Comparison of ENCODE assay signal across 11 cellular contexts in genomic region chr6:42202131-42202915, GRCh38. TPM values are rescaled to one million over a fixed set of nuclear protein-coding genes. Genes with fewer than 3 reads are reported as not detected.
DNase-seq lines count a peak whose midpoint lies in the region; ATAC-seq, FAIRE-seq and TF ChIP-seq lines count a peak whose summit lies in the region.
"Not testable (repeated sequence)": the region's sequence is repeated elsewhere in the genome, so short reads cannot be mapped to it uniquely, and the experiment has no call there.
"Had no signal": no experiment of that assay in that cellular context is flagged by ENCODE, and none has a peak within 500 bp of the region (broad histone marks: within the 10 kb centered on the region; RNA-seq: fewer than 3 reads in every experiment).

No MANE protein-coding gene starts in this region.

- FAIRE-seq in A549 (lab: Jason Lieb, UNC) = not testable (repeated sequence)
- FAIRE-seq in endothelial cell of umbilical vein (lab: Jason Lieb, UNC) = peak; percentile 4

- H3K27me3 ChIP-seq in GM23338 (ENCODE audit: insufficient read depth); endothelial cell of umbilical vein (ENCODE audit: control insufficient read depth in 2 of 2, insufficient read depth in 2 of 2, low read length in 2 of 2): not testable (repeated sequence)

- not testable (repeated sequence) for DNase-seq in A549 (ENCODE audit: low read depth in 1 of 2, low spot score in 1 of 2); GM23338 (ENCODE audit: low spot score); endothelial cell of umbilical vein (ENCODE audit: low read depth, low spot score)
- peak; percentile 49 for DNase-seq in NCI-H82 treated with DMSO at 0.1 percent for 48 hours (lab: John Stamatoyannopoulos, UW; ENCODE audit: unreplicated experiment)
- DNase-seq in activated CD8-positive, alpha-beta memory T cell treated with anti-CD3 and anti-CD28 coated beads, Interleukin-2, amount 10 ng/mL, durations not matched to agents 7 days and 5 days = peak; percentile 36
- DNase-seq in posterior vena cava (ENCODE audit: low spot score) = peak; percentile 5

- H3K4me2 ChIP-seq in A549; GM23338; endothelial cell of umbilical vein (ENCODE audit: insufficient read depth, low read length): not testable (repeated sequence)

- CTCF ChIA-PET in A549 (lab: Yijun Ruan, JAX) = interaction anchor here (1.2 to 5.8 kb wide), 3 partner anchors 12 to 13 kb away, joined by 3 to 31 read pairs (median 4); no protein-coding TSS in a partner anchor
- CTCF ChIA-PET in activated CD8-positive, alpha-beta memory T cell treated with anti-CD3 and anti-CD28 coated beads, Interleukin-2, amount 10 ng/mL, durations not matched to agents 7 days and 5 days (lab: Charles Lee) = interaction anchor here (1.2 to 2.0 kb wide), 2 partner anchors 12 to 345 kb away, joined by 4 to 8 read pairs; no protein-coding TSS in a partner anchor
- CTCF ChIA-PET in endothelial cell of umbilical vein (lab: Charles Lee) = interaction anchor here (1.9 to 4.7 kb wide), 2 partner anchors 12 to 345 kb away, joined by 6 to 22 read pairs; no protein-coding TSS in a partner anchor

- H3K36me3 ChIP-seq in GM23338 (ENCODE audit: insufficient read depth); endothelial cell of umbilical vein (ENCODE audit: control insufficient read depth in 2 of 2, extremely low read depth in 1 of 2, insufficient read depth in 2 of 2, low read length in 2 of 2): not testable (repeated sequence)

- not testable (repeated sequence) for BruUV-seq in endothelial cell of umbilical vein (replicated peaks; lab: Mats Ljungman, UMichigan)

- H3K9me3 Mint-ChIP-seq in GM23338; activated CD8-positive, alpha-beta memory T cell treated with anti-CD3 and anti-CD28 coated beads, Interleukin-2, amount 10 ng/mL, durations not matched to agents 7 days and 5 days (ENCODE audit: low read depth): not testable (repeated sequence)

- peaks cover 78% of the 10 kb centered on the region for H3K4me1 ChIP-seq in A549
- not testable (repeated sequence) for H3K4me1 ChIP-seq in GM23338 (ENCODE audit: insufficient read depth); endothelial cell of umbilical vein (ENCODE audit: control insufficient read depth, extremely low read depth, insufficient read depth, low read length)

- not testable (repeated sequence) for H3K79me2 ChIP-seq in GM23338 (replicated peaks; ENCODE audit: insufficient read depth); endothelial cell of umbilical vein (ENCODE audit: control insufficient read depth, insufficient read depth, low read length)

- 87% methylated on average over 13 of the region's 13 CpGs for WGBS in A549 (ENCODE audit: missing lambda C conversion rate)

- H3K27me3 Mint-ChIP-seq in GM23338 (ENCODE audit: insufficient read depth, low read depth, poor library complexity); activated CD8-positive, alpha-beta memory T cell treated with anti-CD3 and anti-CD28 coated beads, Interleukin-2, amount 10 ng/mL, durations not matched to agents 7 days and 5 days: not testable (repeated sequence)

- POLR2A ChIA-PET in A549 (lab: Yijun Ruan, JAX) = interaction anchor here (1.0 kb wide), 1 partner anchor 9 kb away, joined by 3 read pairs; no protein-coding TSS in a partner anchor
- POLR2A ChIA-PET in endothelial cell of umbilical vein (lab: Charles Lee) = not testable (repeated sequence)

- not testable (repeated sequence) for H3K4me3 Mint-ChIP-seq in GM23338; activated CD8-positive, alpha-beta memory T cell treated with anti-CD3 and anti-CD28 coated beads, Interleukin-2, amount 10 ng/mL, durations not matched to agents 7 days and 5 days

- H3F3A ChIP-seq in GM23338 (replicated peaks; ENCODE audit: low read depth) = not testable (repeated sequence)

- not testable (repeated sequence) for H3K4me3 ChIP-seq in A549; GM23338; endothelial cell of umbilical vein (replicated peaks in 1 of 3; ENCODE audit: insufficient read depth in 1 of 3, low read depth in 1 of 3, low read length in 3 of 3)

- intact Hi-C loops in endothelial cell of umbilical vein (cut with micrococcal nuclease); posterior vena cava (cut with DNase I): not testable (repeated sequence)

- not testable (repeated sequence) for H3K9me3 ChIP-seq in A549; endothelial cell of umbilical vein (replicated peaks; ENCODE audit: control insufficient read depth, insufficient read depth, low read length)

- H3K9ac ChIP-seq in endothelial cell of umbilical vein (replicated peaks; ENCODE audit: extremely low read depth, insufficient read depth, low read length) = not testable (repeated sequence)

- not testable (repeated sequence) for H3K4me1 Mint-ChIP-seq in GM23338; activated CD8-positive, alpha-beta memory T cell treated with anti-CD3 and anti-CD28 coated beads, Interleukin-2, amount 10 ng/mL, durations not matched to agents 7 days and 5 days

- peaks cover 20% of the 10 kb centered on the region; the same call in 2 of the 3 replicates for H3K36me3 Mint-ChIP-seq in GM23338 (ENCODE audit: low read depth)
- H3K36me3 Mint-ChIP-seq in activated CD8-positive, alpha-beta memory T cell treated with anti-CD3 and anti-CD28 coated beads, Interleukin-2, amount 10 ng/mL, durations not matched to agents 7 days and 5 days = peaks cover 32% of the 10 kb centered on the region

- ATAC-seq in A549; GM23338; SK-N-SH treated with all-trans-retinoic acid at 6 μM for 48 hours; activated CD8-positive, alpha-beta memory T cell treated with anti-CD3 and anti-CD28 coated beads, Interleukin-2, amount 10 ng/mL, durations not matched to agents 7 days and 5 days: not testable (repeated sequence)

- not testable (repeated sequence) for TF ChIP-seq RAD21 in A549 (conservative IDR thresholded peaks at IDR 0.05 in 1 of 2, IDR thresholded peaks at IDR 0.05 in 1 of 2)

- not testable (repeated sequence) for H3K9me2 ChIP-seq in GM23338 (ENCODE audit: insufficient read depth)

- TF ChIP-seq POLR2A in A549 (IDR thresholded peaks at IDR 0.05; ENCODE audit: low read length); endothelial cell of umbilical vein (IDR thresholded peaks at IDR 0.05; ENCODE audit: low read depth, low read length): not testable (repeated sequence)

- H3K27ac ChIP-seq in A549 = peak overlapping the region; percentile 74 to 86
- H3K27ac ChIP-seq in GM23338 (ENCODE audit: low read depth) = 0 out of 2 replicates have a peak overlapping the region, but pooled peaks have one; percentile 9
- H3K27ac ChIP-seq in endothelial cell of umbilical vein (ENCODE audit: insufficient read depth, low read depth, low read length) = not testable (repeated sequence)

- H4K20me1 ChIP-seq in GM23338 (replicated peaks; ENCODE audit: insufficient read depth); endothelial cell of umbilical vein (replicated peaks; ENCODE audit: control insufficient read depth, extremely low read depth, insufficient read depth, low read length): not testable (repeated sequence)

- not testable (repeated sequence) for H3K9me1 ChIP-seq in endothelial cell of umbilical vein (replicated peaks; ENCODE audit: control insufficient read depth, extremely low read depth, insufficient read depth, low read length)

- H3K27ac Mint-ChIP-seq in GM23338 = peak overlapping the region; percentile 27; the same call in 1 of the 2 replicates
- H3K27ac Mint-ChIP-seq in activated CD8-positive, alpha-beta memory T cell treated with anti-CD3 and anti-CD28 coated beads, Interleukin-2, amount 10 ng/mL, durations not matched to agents 7 days and 5 days = not testable (repeated sequence)

- H2AFZ ChIP-seq in GM23338; endothelial cell of umbilical vein (ENCODE audit: low read depth, low read length): not testable (repeated sequence)

- TF ChIP-seq CTCF in A549 (IDR thresholded peaks at IDR 0.05); GM23338 (conservative IDR thresholded peaks at IDR 0.05; ENCODE audit: low read depth in 2 of 2); endothelial cell of umbilical vein (IDR thresholded peaks at IDR 0.05; ENCODE audit: extremely low read depth in 1 of 2, insufficient read depth in 1 of 2, low read depth in 1 of 2, low read length in 2 of 2): not testable (repeated sequence)

- dilution Hi-C loops in endothelial cell of umbilical vein (cut with MboI; ENCODE audit: extremely low pct_ligation_motif_present, low sequenced_read_pairs) = not testable (repeated sequence)

- TF ChIP-seq EP300 in A549 (IDR thresholded peaks at IDR 0.05) = not testable (repeated sequence)

RNA-seq across cellular contexts. Expression of gene GUCA1B, which starts 7.6 kb away (rescaled TPM):
- polyA plus RNA-seq in A549 (2011; rRNA removed) (0.62 and 0.82 TPM in 2 replicates), A549 (2017; fragmentation: RNase III; extraction: RNeasy Plus Mini Kit Qiagen cat#74134 plus additional on column Dnase treatment) (0.90 to 1.0 TPM (median 0.98 TPM) in 3 replicates), GM23338 (2016; fragmentation: Nextera tagmentation; extraction: Ambion mirVana) (not detected in 2 replicates), endothelial cell of umbilical vein (0.19 TPM in 1 of 2 replicates, not detected in the other)
- polyA plus RNA-seq in A549 (2012; cell fraction: cytosol; rRNA removed) = 0.41 and 0.45 TPM in 2 replicates
- 1.1 and 2.3 TPM in 2 replicates for polyA plus RNA-seq in A549 (2012; cell fraction: nucleus; rRNA removed)
- 0.54 and 0.74 TPM in 2 replicates for polyA minus RNA-seq in A549 (2011; rRNA and poly(A)+ RNA removed)
- total RNA-seq in GM23338 (2014; rRNA removed; shearing (Covaris generic)) = 0.56 TPM in 1 of 2 replicates, not detected in the other
- 1 to 10 TPM in 1 of 2 experiments, under 1 TPM in 1; 0.94 to 1.8 TPM for total RNA-seq in activated CD8-positive, alpha-beta memory T cell treated with anti-CD3 and anti-CD28 coated beads, Interleukin-2, amount 10 ng/mL, durations not matched to agents 7 days and 5 days
- total RNA-seq in endothelial cell of umbilical vein (0.60 and 1.1 TPM in 2 replicates), posterior vena cava (1 to 10 TPM in 1 of 2 donors, under 1 TPM in 1; 0.74 to 1.8 TPM)
- polyA plus RNA-seq in endothelial cell of umbilical vein (2011; cell fraction: cytosol; rRNA removed) = 0.24 and 0.31 TPM in 2 replicates
- polyA plus RNA-seq in endothelial cell of umbilical vein (2011; cell fraction: nucleus; rRNA removed) = 0.42 and 0.46 TPM in 2 replicates
- 0.38 TPM in 1 of 2 replicates, not detected in the other for polyA plus RNA-seq in endothelial cell of umbilical vein (2012)
- polyA minus RNA-seq in endothelial cell of umbilical vein = 0.17 TPM in 1 of 2 replicates, not detected in the other
- not detected for polyA minus RNA-seq in endothelial cell of umbilical vein (2011; cell fraction: cytosol; rRNA and poly(A)+ RNA removed)
- not detected in 2 replicates for polyA minus RNA-seq in endothelial cell of umbilical vein (2011; cell fraction: nucleus; rRNA and poly(A)+ RNA removed)
- total RNA-seq: A172, HT1080 had no signal

RNA-seq across cellular contexts. Expression of gene MRPS10, which starts 15.3 kb away (rescaled TPM):
- 41.7 and 60.7 TPM in 2 replicates for polyA plus RNA-seq in A549 (2011; rRNA removed)
- polyA plus RNA-seq in A549 (2012; cell fraction: cytosol; rRNA removed) = 17.3 and 18.9 TPM in 2 replicates
- 3.7 and 5.0 TPM in 2 replicates for polyA plus RNA-seq in A549 (2012; cell fraction: nucleus; rRNA removed)
- polyA plus RNA-seq in A549 (2017; fragmentation: RNase III; extraction: RNeasy Plus Mini Kit Qiagen cat#74134 plus additional on column Dnase treatment) = 31.4 to 33.9 TPM (median 31.5 TPM) in 3 replicates
- polyA minus RNA-seq in A549 (2011; rRNA and poly(A)+ RNA removed) = 8.0 and 8.4 TPM in 2 replicates
- total RNA-seq in GM23338 (2014; rRNA removed; shearing (Covaris generic)) = 42.7 and 49.3 TPM in 2 replicates
- polyA plus RNA-seq in GM23338 (2016; fragmentation: Nextera tagmentation; extraction: Ambion mirVana) = 33.7 and 36.2 TPM in 2 replicates
- total RNA-seq in activated CD8-positive, alpha-beta memory T cell treated with anti-CD3 and anti-CD28 coated beads, Interleukin-2, amount 10 ng/mL, durations not matched to agents 7 days and 5 days = 10 to 100 TPM; 28.8 to 36.5 TPM
- total RNA-seq in endothelial cell of umbilical vein = 35.3 and 37.7 TPM in 2 replicates
- polyA plus RNA-seq in endothelial cell of umbilical vein = 16.8 and 23.2 TPM in 2 replicates
- polyA plus RNA-seq in endothelial cell of umbilical vein (2011; cell fraction: cytosol; rRNA removed) = 30.2 and 31.3 TPM in 2 replicates
- polyA plus RNA-seq in endothelial cell of umbilical vein (2011; cell fraction: nucleus; rRNA removed) = 9.7 and 13.6 TPM in 2 replicates
- polyA plus RNA-seq in endothelial cell of umbilical vein (2012) = 31.6 and 44.8 TPM in 2 replicates
- 11.6 and 16.6 TPM in 2 replicates for polyA minus RNA-seq in endothelial cell of umbilical vein
- polyA minus RNA-seq in endothelial cell of umbilical vein (2011; cell fraction: cytosol; rRNA and poly(A)+ RNA removed) = 15.0 TPM
- 9.0 and 13.8 TPM in 2 replicates for polyA minus RNA-seq in endothelial cell of umbilical vein (2011; cell fraction: nucleus; rRNA and poly(A)+ RNA removed)
- 10 to 100 TPM; 22.5 to 26.8 TPM for total RNA-seq in posterior vena cava

RNA-seq across cellular contexts. Expression of gene GUCA1A, which starts 29.2 kb away (rescaled TPM):
- polyA plus RNA-seq in A549 (2011; rRNA removed) = not detected in 2 replicates
- not detected in 2 replicates for polyA plus RNA-seq in A549 (2012; cell fraction: cytosol; rRNA removed)
- not detected in 2 replicates for polyA plus RNA-seq in A549 (2012; cell fraction: nucleus; rRNA removed)
- polyA plus RNA-seq in A549 (2017; fragmentation: RNase III; extraction: RNeasy Plus Mini Kit Qiagen cat#74134 plus additional on column Dnase treatment) = not detected in 3 replicates
- not detected in 2 replicates for polyA minus RNA-seq in A549 (2011; rRNA and poly(A)+ RNA removed)
- total RNA-seq in GM23338 (2014; rRNA removed; shearing (Covaris generic)) = 4.0 and 5.2 TPM in 2 replicates
- 9.1 and 10.6 TPM in 2 replicates for polyA plus RNA-seq in GM23338 (2016; fragmentation: Nextera tagmentation; extraction: Ambion mirVana)
- total RNA-seq in activated CD8-positive, alpha-beta memory T cell treated with anti-CD3 and anti-CD28 coated beads, Interleukin-2, amount 10 ng/mL, durations not matched to agents 7 days and 5 days = not detected
- total RNA-seq in endothelial cell of umbilical vein = 0.22 TPM in 1 of 2 replicates, not detected in the other
- 0.04 and 0.21 TPM in 2 replicates for polyA plus RNA-seq in endothelial cell of umbilical vein
- 0.12 and 0.13 TPM in 2 replicates for polyA plus RNA-seq in endothelial cell of umbilical vein (2011; cell fraction: cytosol; rRNA removed)
- polyA plus RNA-seq in endothelial cell of umbilical vein (2011; cell fraction: nucleus; rRNA removed) = 0.09 TPM in 1 of 2 replicates, not detected in the other
- polyA plus RNA-seq in endothelial cell of umbilical vein (2012) = not detected in 2 replicates
- 0.28 TPM in 1 of 2 replicates, not detected in the other for polyA minus RNA-seq in endothelial cell of umbilical vein
- not detected for polyA minus RNA-seq in endothelial cell of umbilical vein (2011; cell fraction: cytosol; rRNA and poly(A)+ RNA removed)
- not detected in 2 replicates for polyA minus RNA-seq in endothelial cell of umbilical vein (2011; cell fraction: nucleus; rRNA and poly(A)+ RNA removed)
- total RNA-seq in posterior vena cava = not detected
- total RNA-seq: A172; CD4-positive, alpha-beta T cell; HFFc6; HT1080 had no signal

RNA-seq across cellular contexts. Expression of gene C6orf132, which starts 59.9 kb away (rescaled TPM):
- polyA plus RNA-seq in A549 (2011; rRNA removed) (0.44 and 0.66 TPM in 2 replicates), A549 (2017; fragmentation: RNase III; extraction: RNeasy Plus Mini Kit Qiagen cat#74134 plus additional on column Dnase treatment) (0.58 to 1.1 TPM (median 0.96 TPM) in 3 replicates), GM23338 (2016; fragmentation: Nextera tagmentation; extraction: Ambion mirVana) (22.2 and 24.3 TPM in 2 replicates), endothelial cell of umbilical vein (0.15 and 0.54 TPM in 2 replicates)
- 0.71 and 1.1 TPM in 2 replicates for polyA plus RNA-seq in A549 (2012; cell fraction: cytosol; rRNA removed)
- 0.40 and 0.69 TPM in 2 replicates for polyA plus RNA-seq in A549 (2012; cell fraction: nucleus; rRNA removed)
- polyA minus RNA-seq in A549 (2011; rRNA and poly(A)+ RNA removed) = 1.1 and 1.3 TPM in 2 replicates
- total RNA-seq in GM23338 (2014; rRNA removed; shearing (Covaris generic)) = 40.9 and 48.3 TPM in 2 replicates
- total RNA-seq in activated CD8-positive, alpha-beta memory T cell treated with anti-CD3 and anti-CD28 coated beads, Interleukin-2, amount 10 ng/mL, durations not matched to agents 7 days and 5 days = under 1 TPM; 0.16 to 0.18 TPM
- total RNA-seq in endothelial cell of umbilical vein (0.07 and 0.71 TPM in 2 replicates), posterior vena cava (1 to 10 TPM; 2.3 to 5.5 TPM)
- polyA plus RNA-seq in endothelial cell of umbilical vein (2011; cell fraction: cytosol; rRNA removed) = 0.10 and 0.32 TPM in 2 replicates
- polyA plus RNA-seq in endothelial cell of umbilical vein (2011; cell fraction: nucleus; rRNA removed) = 0.21 TPM in 1 of 2 replicates, not detected in the other
- 0.28 and 0.78 TPM in 2 replicates for polyA plus RNA-seq in endothelial cell of umbilical vein (2012)
- polyA minus RNA-seq in endothelial cell of umbilical vein = not detected in 2 replicates
- polyA minus RNA-seq in endothelial cell of umbilical vein (2011; cell fraction: cytosol; rRNA and poly(A)+ RNA removed) = not detected
- polyA minus RNA-seq in endothelial cell of umbilical vein (2011; cell fraction: nucleus; rRNA and poly(A)+ RNA removed) = 0.58 TPM in 1 of 2 replicates, not detected in the other
- total RNA-seq: A172; CD4-positive, alpha-beta T cell; HT1080 had no signal
